In genomic region chr7:99143853-99144672, GRCh38 we compare ENCODE assay signal across 8 cellular contexts. TPM values are rescaled to one million over a fixed set of nuclear protein-coding genes. Genes with fewer than 3 reads are reported as not detected.
DNase-seq lines count a peak whose midpoint lies in the region; ATAC-seq, FAIRE-seq and TF ChIP-seq lines count a peak whose summit lies in the region.

TSS of gene SMURF1 (minus strand) at chr7:99144108. CDS start at chr7:99143780, 328 bp downstream.

- peak within 1 kb of the TSS; percentile 89 for H3K4me3 Mint-ChIP-seq in activated B cell treated with CpG ODN at 0.5 μM for 24 hours

- POLR2A ChIA-PET in activated B cell treated with CpG ODN at 0.5 μM for 24 hours (lab: Charles Lee): interaction anchor here (0.7 to 1.3 kb wide), 3 partner anchors 24 to 414 kb away, joined by 4 to 9 read pairs (median 5); partner anchors contain the start of genes TRRAP and ZNF655

- peak within 1 kb of the TSS; percentile 81 for H3K27ac Mint-ChIP-seq in activated B cell treated with CpG ODN at 0.5 μM for 24 hours

- dilution Hi-C loops in keratinocyte (cut with MboI; ENCODE audit: extremely low pct_ligation_motif_present, low sequenced_read_pairs): no loop called here

- peak; percentile 29 for FAIRE-seq in keratinocyte (lab: Jason Lieb, UNC)

- H3K79me2 ChIP-seq in keratinocyte (ENCODE audit: control insufficient read depth, insufficient read depth, low read length): peaks cover 32% of the 10 kb centered on the region

- peak; percentile 77 for ATAC-seq in HG02623 (IDR thresholded peaks at IDR 0.05; ENCODE audit: unreplicated experiment)
- peak; percentile 55 for ATAC-seq in activated B cell treated with CpG ODN at 0.5 μM for 24 hours (ENCODE audit: low read depth)

- peaks cover 2% of the 10 kb centered on the region for H3K9me3 Mint-ChIP-seq in activated B cell treated with CpG ODN at 0.5 μM for 24 hours

- H3K27me3 Mint-ChIP-seq in activated B cell treated with CpG ODN at 0.5 μM for 24 hours: peaks cover 7% of the 10 kb centered on the region

- intact Hi-C loops in activated B cell treated with CpG ODN at 0.5 μM for 24 hours (cut with micrococcal nuclease): loop anchor here (1.0 to 10.0 kb wide), 8 partner anchors 23 to 1443 kb away; partner anchors contain the start of genes ARPC1A, ATP5MF, BUD31 and FBXO24

- H2AFZ ChIP-seq in keratinocyte (ENCODE audit: control insufficient read depth, low read length): peak within 1 kb of the TSS; percentile 15

- no peaks in the 10 kb centered on the region for H3K9me1 ChIP-seq in keratinocyte (ENCODE audit: control insufficient read depth, extremely low read depth, insufficient read depth, low read length)

- peaks cover 5% of the 10 kb centered on the region for H3K36me3 Mint-ChIP-seq in activated B cell treated with CpG ODN at 0.5 μM for 24 hours (ENCODE audit: low read depth)

- H3K27me3 ChIP-seq in keratinocyte (ENCODE audit: control insufficient read depth, extremely low read depth, insufficient read depth, low read length): no peaks in the 10 kb centered on the region

- H3K36me3 ChIP-seq in keratinocyte (ENCODE audit: control insufficient read depth in 2 of 2, extremely low read depth in 1 of 2, insufficient read depth in 2 of 2, low read length in 2 of 2): peaks cover 0 to 6% of the 10 kb centered on the region in 2 experiments

- peak within 1 kb of the TSS; percentile 59 to 78 (median 71) for H3K4me3 ChIP-seq in keratinocyte (ENCODE audit: control insufficient read depth in 2 of 3, extremely low read depth in 1 of 3, insufficient read depth in 2 of 3, low read depth in 1 of 3, low read length in 3 of 3)

- peaks cover 10% of the 10 kb centered on the region for H4K20me1 ChIP-seq in keratinocyte (ENCODE audit: control insufficient read depth, extremely low read depth, insufficient read depth, low read length)

- peak within 1 kb of the TSS; percentile 75 for H3K27ac ChIP-seq in keratinocyte (ENCODE audit: control insufficient read depth, insufficient read depth, low read length)

- H3K9ac ChIP-seq in keratinocyte (ENCODE audit: control insufficient read depth, extremely low read depth, insufficient read depth, low read length): peak within 1 kb of the TSS; percentile 86

- TF ChIP-seq CTCF in activated B cell treated with CpG ODN at 0.5 μM for 24 hours (IDR thresholded peaks at IDR 0.05) (no peak), keratinocyte (optimal IDR thresholded peaks at IDR 0.05 in 1 of 3, IDR thresholded peaks at IDR 0.05 in 1 of 3, conservative IDR thresholded peaks at IDR 0.05 in 1 of 3; ENCODE audit: extremely low read depth in 1 of 3, insufficient read depth in 2 of 3, low read length in 3 of 3) (no peak)

- CTCF ChIA-PET in activated B cell treated with CpG ODN at 0.5 μM for 24 hours (lab: Charles Lee): interaction anchor here (0.8 to 1.0 kb wide), 2 partner anchors 11 to 102 kb away, joined by 3 read pairs; no protein-coding TSS in a partner anchor

- no peaks in the 10 kb centered on the region for H3K9me3 ChIP-seq in keratinocyte (ENCODE audit: control insufficient read depth, low read depth, low read length)

- peaks cover 27% of the 10 kb centered on the region for H3K4me1 ChIP-seq in keratinocyte (ENCODE audit: control insufficient read depth, extremely low read depth, insufficient read depth, low read length)

- DNase-seq in NCI-H1417 (lab: John Stamatoyannopoulos, UW) (peak; percentile 88 to 91 (median 89)), NCI-H1417 treated with DMSO at 0.1 percent for 48 hours (lab: John Stamatoyannopoulos, UW) (no peak), NCI-H146 (lab: John Stamatoyannopoulos, UW) (peak; percentile 72), activated B cell treated with CpG ODN at 0.5 μM for 24 hours (peak; percentile 86), keratinocyte (ENCODE audit: low read depth, low spot score) (no peak)
- DNase-seq in central memory CD4-positive, alpha-beta T cell: peak; percentile 75
- peak; percentile 68 for DNase-seq in stimulated activated CD4-positive, alpha-beta T cell treated with anti-CD3 and anti-CD28 coated beads, Interleukin-12 subunit alpha, Interleukin-12 subunit beta, amount 100 ng/mL, for 4 hours

- H3K4me2 ChIP-seq in keratinocyte (ENCODE audit: control insufficient read depth, extremely low read depth, insufficient read depth, low read depth, low read length): peak within 1 kb of the TSS; percentile 86

- peaks cover 39% of the 10 kb centered on the region for H3K4me1 Mint-ChIP-seq in activated B cell treated with CpG ODN at 0.5 μM for 24 hours

RNA-seq across cellular contexts. Expression of gene SMURF1, which starts in this region (rescaled TPM):
- total RNA-seq in activated B cell treated with CpG ODN at 0.5 μM for 24 hours: 21.6 and 23.1 TPM in 2 replicates
- 20.7 to 32.3 TPM (median 22.2 TPM) in 3 replicates for polyA plus RNA-seq in keratinocyte
- polyA plus RNA-seq in keratinocyte (2011; ENCODE audit: low read depth): 47.9 TPM
- 20.3 and 25.4 TPM in 2 replicates for polyA plus RNA-seq in keratinocyte (2011; cell fraction: cytosol; rRNA removed)
- 50.8 and 56.0 TPM in 2 replicates for polyA plus RNA-seq in keratinocyte (2011; cell fraction: nucleus; rRNA removed)
- polyA plus RNA-seq in keratinocyte (2012; ENCODE audit: low replicate concordance): 26.2 and 27.9 TPM in 2 replicates
- polyA minus RNA-seq in keratinocyte: 20.0 to 37.9 TPM (median 28.4 TPM) in 3 replicates
- polyA minus RNA-seq in keratinocyte (2011; cell fraction: cytosol; rRNA and poly(A)+ RNA removed): 15.5 TPM
- 26.2 and 54.6 TPM in 2 replicates for polyA minus RNA-seq in keratinocyte (2011; cell fraction: nucleus; rRNA and poly(A)+ RNA removed)

Comparison
In these comparisons a context has a peak if more than half of its experiments do, and no peak if none do; other contexts are left out.
1. DNase-seq: peak in NCI-H1417 (3 of 3), NCI-H146 (single experiment), activated B cell treated with CpG ODN at 0.5 μM for 24 hours (single experiment), central memory CD4-positive, alpha-beta T cell (single experiment) and stimulated activated CD4-positive, alpha-beta T cell treated with anti-CD3 and anti-CD28 coated beads, Interleukin-12 subunit alpha, Interleukin-12 subunit beta, amount 100 ng/mL, for 4 hours (single experiment); none in NCI-H1417 treated with DMSO at 0.1 percent for 48 hours (single experiment) and keratinocyte (single experiment).